26 cellular contexts compared by ENCODE assay signal in the genomic region with DNA sequence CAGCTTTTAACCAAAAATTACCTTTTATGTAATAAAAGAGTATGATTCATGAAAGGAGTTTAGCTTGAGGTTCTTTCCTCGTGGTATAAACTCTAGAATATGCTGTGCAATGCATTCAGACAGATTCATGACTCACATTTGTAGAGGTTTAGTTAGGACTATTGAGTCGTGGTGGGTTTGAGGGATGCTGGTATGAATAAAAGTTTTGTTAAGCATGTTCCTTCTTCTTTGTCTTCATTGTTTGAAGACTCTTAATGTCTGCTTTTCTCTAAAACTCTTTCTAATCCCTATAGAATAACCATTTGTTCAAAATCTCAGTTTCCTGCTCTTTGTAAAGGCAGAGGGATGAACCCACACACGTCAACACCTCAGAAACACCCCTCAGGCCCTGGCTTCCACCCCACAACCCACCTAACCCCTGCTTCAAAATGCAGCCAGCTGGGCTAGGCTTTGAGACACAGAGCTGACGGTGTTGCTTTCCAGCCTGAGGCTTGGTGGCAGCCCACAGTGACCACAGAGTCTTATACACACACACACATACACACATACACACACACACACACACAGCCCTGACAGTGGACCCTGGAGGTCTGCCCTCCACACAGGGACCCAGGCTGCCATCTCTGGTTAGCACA.
"Had no signal": no experiment of that assay in that cellular context is flagged by ENCODE, and none has a peak within 500 bp of the region (broad histone marks: within the 10 kb centered on the region; RNA-seq: fewer than 3 reads in every experiment).

No MANE protein-coding gene starts in this region.

- H3K9me3 ChIP-seq: esophagus muscularis mucosa, prostate gland, right atrium auricular region, tibial artery had no signal

- ATAC-seq: left lobe of liver; mucosa of descending colon; natural killer cell treated with Interleukin-12 subunit alpha and Interleukin-12 subunit beta and Interleukin-15 and Interleukin-18, amount 100 ng/mL, for 72 hours; sciatic nerve; stimulated activated effector memory CD8-positive, alpha-beta T cell treated with anti-CD3 and anti-CD28 coated beads, Interleukin-12 subunit alpha, Interleukin-12 subunit beta, amount 100 ng/mL, for 72 hours had no signal

- H3K4me1 Mint-ChIP-seq: naive B cell; stimulated activated effector memory CD8-positive, alpha-beta T cell treated with anti-CD3 and anti-CD28 coated beads, Interleukin-12 subunit alpha, Interleukin-12 subunit beta, amount 100 ng/mL, for 72 hours had no signal

- H3K4me2 ChIP-seq: neural progenitor cell had no signal

- H2AFZ ChIP-seq: neural progenitor cell had no signal

- DNase-seq: cerebellar nuclear complex; dorsolateral prefrontal cortex; effector CD8-positive, alpha-beta T cell; mesenchymal stem cell; mucosa of descending colon; naive B cell; nucleus accumbens; stimulated activated CD4-positive, alpha-beta T cell treated with anti-CD3 and anti-CD28 coated beads, Interleukin-2, amount 100 ng/mL, for 24 hours; stimulated activated CD4-positive, alpha-beta T cell treated with anti-CD3 and anti-CD28 coated beads, Interleukin-4, amount 100 ng/mL, for 24 hours; stimulated activated naive CD4-positive, alpha-beta T cell treated with Interleukin-2 at 50 U/mL for 16 hours; stomach; tibial artery had no signal

- H3K9ac ChIP-seq: neural progenitor cell had no signal

- H3K4me3 Mint-ChIP-seq: mesothelial cell of epicardium; naive B cell; natural killer cell treated with Interleukin-12 subunit alpha and Interleukin-12 subunit beta and Interleukin-15 and Interleukin-18, amount 100 ng/mL, for 72 hours; neural progenitor cell; stimulated activated effector memory CD8-positive, alpha-beta T cell treated with anti-CD3 and anti-CD28 coated beads, Interleukin-12 subunit alpha, Interleukin-12 subunit beta, amount 100 ng/mL, for 72 hours; type B pancreatic cell had no signal

- H3K27ac ChIP-seq: dorsolateral prefrontal cortex, esophagus muscularis mucosa, neural progenitor cell, prostate gland, right atrium auricular region, stomach, tibial artery had no signal

- H3K4me1 ChIP-seq: esophagus muscularis mucosa, prostate gland, right atrium auricular region, stomach, tibial artery had no signal

- H3K27me3 Mint-ChIP-seq: naive B cell; natural killer cell treated with Interleukin-12 subunit alpha and Interleukin-12 subunit beta and Interleukin-15 and Interleukin-18, amount 100 ng/mL, for 72 hours had no signal

- H3K27ac Mint-ChIP-seq: mesothelial cell of epicardium; naive B cell; natural killer cell treated with Interleukin-12 subunit alpha and Interleukin-12 subunit beta and Interleukin-15 and Interleukin-18, amount 100 ng/mL, for 72 hours; neural progenitor cell; stimulated activated effector memory CD8-positive, alpha-beta T cell treated with anti-CD3 and anti-CD28 coated beads, Interleukin-12 subunit alpha, Interleukin-12 subunit beta, amount 100 ng/mL, for 72 hours; type B pancreatic cell had no signal

- H3K36me3 Mint-ChIP-seq: mesothelial cell of epicardium; naive B cell; natural killer cell treated with Interleukin-12 subunit alpha and Interleukin-12 subunit beta and Interleukin-15 and Interleukin-18, amount 100 ng/mL, for 72 hours; neural progenitor cell; stimulated activated effector memory CD8-positive, alpha-beta T cell treated with anti-CD3 and anti-CD28 coated beads, Interleukin-12 subunit alpha, Interleukin-12 subunit beta, amount 100 ng/mL, for 72 hours; type B pancreatic cell had no signal

- H3K27me3 ChIP-seq: esophagus muscularis mucosa, neural progenitor cell, right atrium auricular region, stomach, tibial artery had no signal

- H3K36me3 ChIP-seq: esophagus muscularis mucosa, neural progenitor cell, prostate gland, right atrium auricular region, stomach, tibial artery had no signal

- FAIRE-seq: endothelial cell of umbilical vein, frontal cortex, keratinocyte had no signal

- H3K4me3 ChIP-seq: dorsolateral prefrontal cortex, esophagus muscularis mucosa, lung, mucosa of descending colon, neural progenitor cell, prostate gland, right atrium auricular region, stomach, tibial artery had no signal
